In the genomic region with DNA sequence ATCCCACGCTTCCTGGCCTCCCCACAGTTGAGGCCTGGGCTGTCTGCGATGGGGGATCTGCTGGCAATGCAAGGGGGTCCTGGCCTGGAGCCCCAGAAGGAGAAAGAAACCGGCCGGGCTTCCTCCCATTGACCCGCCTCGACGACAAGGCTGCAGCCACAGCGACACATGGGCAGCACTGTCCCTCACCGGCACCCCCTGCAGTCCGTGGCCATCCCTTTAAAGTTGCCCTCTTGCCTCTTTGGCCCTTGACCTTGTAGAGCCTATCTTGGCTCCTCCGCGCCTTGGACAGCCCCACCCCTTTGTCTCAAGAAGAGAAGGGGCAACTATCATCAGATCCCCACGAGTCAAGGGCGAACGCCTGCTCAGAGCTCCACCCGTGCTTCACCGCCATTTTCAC, we compare ENCODE assay signal across 1 cellular context.
TF ChIP-seq lines count a peak whose summit lies in the region.

No MANE protein-coding gene starts in this region.

TF ChIP-seq in H1, 55 proteins besides CTCF, POLR2A, EP300 and RAD21:
- TF ChIP-seq, protein P1, sequence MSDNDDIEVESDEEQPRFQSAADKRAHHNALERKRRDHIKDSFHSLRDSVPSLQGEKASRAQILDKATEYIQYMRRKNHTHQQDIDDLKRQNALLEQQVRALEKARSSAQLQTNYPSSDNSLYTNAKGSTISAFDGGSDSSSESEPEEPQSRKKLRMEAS (IDR thresholded peaks at IDR 0.05), result peak; percentile 67
- TF ChIP-seq, protein P2, sequence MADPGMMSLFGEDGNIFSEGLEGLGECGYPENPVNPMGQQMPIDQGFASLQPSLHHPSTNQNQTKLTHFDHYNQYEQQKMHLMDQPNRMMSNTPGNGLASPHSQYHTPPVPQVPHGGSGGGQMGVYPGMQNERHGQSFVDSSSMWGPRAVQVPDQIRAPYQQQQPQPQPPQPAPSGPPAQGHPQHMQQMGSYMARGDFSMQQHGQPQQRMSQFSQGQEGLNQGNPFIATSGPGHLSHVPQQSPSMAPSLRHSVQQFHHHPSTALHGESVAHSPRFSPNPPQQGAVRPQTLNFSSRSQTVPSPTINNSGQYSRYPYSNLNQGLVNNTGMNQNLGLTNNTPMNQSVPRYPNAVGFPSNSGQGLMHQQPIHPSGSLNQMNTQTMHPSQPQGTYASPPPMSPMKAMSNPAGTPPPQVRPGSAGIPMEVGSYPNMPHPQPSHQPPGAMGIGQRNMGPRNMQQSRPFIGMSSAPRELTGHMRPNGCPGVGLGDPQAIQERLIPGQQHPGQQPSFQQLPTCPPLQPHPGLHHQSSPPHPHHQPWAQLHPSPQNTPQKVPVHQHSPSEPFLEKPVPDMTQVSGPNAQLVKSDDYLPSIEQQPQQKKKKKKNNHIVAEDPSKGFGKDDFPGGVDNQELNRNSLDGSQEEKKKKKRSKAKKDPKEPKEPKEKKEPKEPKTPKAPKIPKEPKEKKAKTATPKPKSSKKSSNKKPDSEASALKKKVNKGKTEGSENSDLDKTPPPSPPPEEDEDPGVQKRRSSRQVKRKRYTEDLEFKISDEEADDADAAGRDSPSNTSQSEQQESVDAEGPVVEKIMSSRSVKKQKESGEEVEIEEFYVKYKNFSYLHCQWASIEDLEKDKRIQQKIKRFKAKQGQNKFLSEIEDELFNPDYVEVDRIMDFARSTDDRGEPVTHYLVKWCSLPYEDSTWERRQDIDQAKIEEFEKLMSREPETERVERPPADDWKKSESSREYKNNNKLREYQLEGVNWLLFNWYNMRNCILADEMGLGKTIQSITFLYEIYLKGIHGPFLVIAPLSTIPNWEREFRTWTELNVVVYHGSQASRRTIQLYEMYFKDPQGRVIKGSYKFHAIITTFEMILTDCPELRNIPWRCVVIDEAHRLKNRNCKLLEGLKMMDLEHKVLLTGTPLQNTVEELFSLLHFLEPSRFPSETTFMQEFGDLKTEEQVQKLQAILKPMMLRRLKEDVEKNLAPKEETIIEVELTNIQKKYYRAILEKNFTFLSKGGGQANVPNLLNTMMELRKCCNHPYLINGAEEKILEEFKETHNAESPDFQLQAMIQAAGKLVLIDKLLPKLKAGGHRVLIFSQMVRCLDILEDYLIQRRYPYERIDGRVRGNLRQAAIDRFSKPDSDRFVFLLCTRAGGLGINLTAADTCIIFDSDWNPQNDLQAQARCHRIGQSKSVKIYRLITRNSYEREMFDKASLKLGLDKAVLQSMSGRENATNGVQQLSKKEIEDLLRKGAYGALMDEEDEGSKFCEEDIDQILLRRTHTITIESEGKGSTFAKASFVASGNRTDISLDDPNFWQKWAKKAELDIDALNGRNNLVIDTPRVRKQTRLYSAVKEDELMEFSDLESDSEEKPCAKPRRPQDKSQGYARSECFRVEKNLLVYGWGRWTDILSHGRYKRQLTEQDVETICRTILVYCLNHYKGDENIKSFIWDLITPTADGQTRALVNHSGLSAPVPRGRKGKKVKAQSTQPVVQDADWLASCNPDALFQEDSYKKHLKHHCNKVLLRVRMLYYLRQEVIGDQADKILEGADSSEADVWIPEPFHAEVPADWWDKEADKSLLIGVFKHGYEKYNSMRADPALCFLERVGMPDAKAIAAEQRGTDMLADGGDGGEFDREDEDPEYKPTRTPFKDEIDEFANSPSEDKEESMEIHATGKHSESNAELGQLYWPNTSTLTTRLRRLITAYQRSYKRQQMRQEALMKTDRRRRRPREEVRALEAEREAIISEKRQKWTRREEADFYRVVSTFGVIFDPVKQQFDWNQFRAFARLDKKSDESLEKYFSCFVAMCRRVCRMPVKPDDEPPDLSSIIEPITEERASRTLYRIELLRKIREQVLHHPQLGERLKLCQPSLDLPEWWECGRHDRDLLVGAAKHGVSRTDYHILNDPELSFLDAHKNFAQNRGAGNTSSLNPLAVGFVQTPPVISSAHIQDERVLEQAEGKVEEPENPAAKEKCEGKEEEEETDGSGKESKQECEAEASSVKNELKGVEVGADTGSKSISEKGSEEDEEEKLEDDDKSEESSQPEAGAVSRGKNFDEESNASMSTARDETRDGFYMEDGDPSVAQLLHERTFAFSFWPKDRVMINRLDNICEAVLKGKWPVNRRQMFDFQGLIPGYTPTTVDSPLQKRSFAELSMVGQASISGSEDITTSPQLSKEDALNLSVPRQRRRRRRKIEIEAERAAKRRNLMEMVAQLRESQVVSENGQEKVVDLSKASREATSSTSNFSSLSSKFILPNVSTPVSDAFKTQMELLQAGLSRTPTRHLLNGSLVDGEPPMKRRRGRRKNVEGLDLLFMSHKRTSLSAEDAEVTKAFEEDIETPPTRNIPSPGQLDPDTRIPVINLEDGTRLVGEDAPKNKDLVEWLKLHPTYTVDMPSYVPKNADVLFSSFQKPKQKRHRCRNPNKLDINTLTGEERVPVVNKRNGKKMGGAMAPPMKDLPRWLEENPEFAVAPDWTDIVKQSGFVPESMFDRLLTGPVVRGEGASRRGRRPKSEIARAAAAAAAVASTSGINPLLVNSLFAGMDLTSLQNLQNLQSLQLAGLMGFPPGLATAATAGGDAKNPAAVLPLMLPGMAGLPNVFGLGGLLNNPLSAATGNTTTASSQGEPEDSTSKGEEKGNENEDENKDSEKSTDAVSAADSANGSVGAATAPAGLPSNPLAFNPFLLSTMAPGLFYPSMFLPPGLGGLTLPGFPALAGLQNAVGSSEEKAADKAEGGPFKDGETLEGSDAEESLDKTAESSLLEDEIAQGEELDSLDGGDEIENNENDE (IDR thresholded peaks at IDR 0.05; ENCODE audit: insufficient replicate concordance, low read length), result no peak
- TF ChIP-seq, protein P3, sequence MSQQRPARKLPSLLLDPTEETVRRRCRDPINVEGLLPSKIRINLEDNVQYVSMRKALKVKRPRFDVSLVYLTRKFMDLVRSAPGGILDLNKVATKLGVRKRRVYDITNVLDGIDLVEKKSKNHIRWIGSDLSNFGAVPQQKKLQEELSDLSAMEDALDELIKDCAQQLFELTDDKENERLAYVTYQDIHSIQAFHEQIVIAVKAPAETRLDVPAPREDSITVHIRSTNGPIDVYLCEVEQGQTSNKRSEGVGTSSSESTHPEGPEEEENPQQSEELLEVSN (IDR thresholded peaks at IDR 0.05), result 0 out of 2 replicates have a peak, but pooled peaks have one; percentile 38
- TF ChIP-seq CTBP2 (IDR thresholded peaks at IDR 0.05; ENCODE audit: borderline replicate concordance, insufficient read depth, insufficient read length, low read length), result no peak
- no peak for TF ChIP-seq NRF1 (IDR thresholded peaks at IDR 0.05; ENCODE audit: low read depth, low read length)
